Comparison of ENCODE assay signal across 19 cellular contexts in genomic region chr10:1229574-1229973, GRCh38.
A peak's percentile ranks its signal among the peaks of the same experiment; 100 is the strongest.
DNase-seq lines count a peak whose midpoint lies in the region; ATAC-seq, FAIRE-seq and TF ChIP-seq lines count a peak whose summit lies in the region.
"Had no signal": no experiment of that assay in that cellular context is flagged by ENCODE, and none has a peak within 500 bp of the region (broad histone marks: within the 10 kb centered on the region; RNA-seq: fewer than 3 reads in every experiment).

No MANE protein-coding gene starts in this region.

- H3K27ac Mint-ChIP-seq in activated naive CD8-positive, alpha-beta T cell treated with anti-CD3 and anti-CD28 coated beads, Interleukin-2, amount 10 ng/mL, durations not matched to agents 7 days and 5 days, result peak overlapping the region; percentile 30
- no peak overlapping the region for H3K27ac Mint-ChIP-seq in activated naive CD8-positive, alpha-beta T cell treated with anti-CD3 and anti-CD28 coated beads for 36 hours
- peak overlapping the region; percentile 8 for H3K27ac Mint-ChIP-seq in progenitor cell of endocrine pancreas
- H3K27ac Mint-ChIP-seq: CD14-positive monocyte; CD4-positive, alpha-beta memory T cell; GM23338; IgD-negative memory B cell had no signal

- no peaks in the 10 kb centered on the region for H3K79me1 ChIP-seq in mesenchymal stem cell (replicated peaks; ENCODE audit: low read length, poor library complexity, severe bottlenecking)

- ATAC-seq in activated naive CD8-positive, alpha-beta T cell treated with anti-CD3 and anti-CD28 coated beads, Interleukin-2, amount 10 ng/mL, durations not matched to agents 7 days and 5 days (ENCODE audit: low read depth), result no peak
- ATAC-seq in GM19395 (IDR thresholded peaks at IDR 0.05; ENCODE audit: unreplicated experiment), result no peak

- H3K14ac ChIP-seq in mesenchymal stem cell (ENCODE audit: low read length in 2 of 2), result no peak overlapping the region

- no peak overlapping the region for H3K18ac ChIP-seq in mesenchymal stem cell (ENCODE audit: low read depth in 1 of 2, low read length in 2 of 2)

- H3K27ac ChIP-seq in mesenchymal stem cell (ENCODE audit: low read length, poor library complexity, severe bottlenecking) (no peak overlapping the region), ascending aorta (no peak overlapping the region)
- H3K27ac ChIP-seq: BLaER1 had no signal

- H3K36me3 Mint-ChIP-seq in activated naive CD8-positive, alpha-beta T cell treated with anti-CD3 and anti-CD28 coated beads, Interleukin-2, amount 10 ng/mL, durations not matched to agents 7 days and 5 days, result no peaks in the 10 kb centered on the region
- no peaks in the 10 kb centered on the region for H3K36me3 Mint-ChIP-seq in activated naive CD8-positive, alpha-beta T cell treated with anti-CD3 and anti-CD28 coated beads for 36 hours
- peaks cover 4% of the 10 kb centered on the region for H3K36me3 Mint-ChIP-seq in progenitor cell of endocrine pancreas (ENCODE audit: insufficient read depth)
- H3K36me3 Mint-ChIP-seq: CD14-positive monocyte had no signal

- no peak overlapping the region for H3K9ac ChIP-seq in mesenchymal stem cell (ENCODE audit: low read length)
- H3K9ac ChIP-seq: BLaER1 had no signal

- no peak overlapping the region for H3K23ac ChIP-seq in mesenchymal stem cell (ENCODE audit: low read length in 2 of 2)

- no peaks in the 10 kb centered on the region for H3K9me3 ChIP-seq in mesenchymal stem cell (ENCODE audit: control insufficient read depth, low read length)
- no peaks in the 10 kb centered on the region for H3K9me3 ChIP-seq in ascending aorta
- H3K9me3 ChIP-seq: BLaER1 had no signal

- WGBS in mesenchymal stem cell, result 90% methylated on average over 10 of the region's 10 CpGs

- H3K4me3 ChIP-seq in bronchial epithelial cell (ENCODE audit: low read depth, low read length) (no peak overlapping the region), mesenchymal stem cell (ENCODE audit: insufficient read depth in 1 of 2, low read depth in 1 of 2, low read length in 2 of 2) (no peak overlapping the region), ascending aorta (no peak overlapping the region)
- H3K4me3 ChIP-seq: BLaER1, GM23338 had no signal

- H3K4me1 Mint-ChIP-seq in activated naive CD8-positive, alpha-beta T cell treated with anti-CD3 and anti-CD28 coated beads, Interleukin-2, amount 10 ng/mL, durations not matched to agents 7 days and 5 days, result no peaks in the 10 kb centered on the region
- no peaks in the 10 kb centered on the region for H3K4me1 Mint-ChIP-seq in activated naive CD8-positive, alpha-beta T cell treated with anti-CD3 and anti-CD28 coated beads for 36 hours
- H3K4me1 Mint-ChIP-seq in progenitor cell of endocrine pancreas (ENCODE audit: low read depth), result peaks cover 8% of the 10 kb centered on the region
- H3K4me1 Mint-ChIP-seq: CD14-positive monocyte; CD4-positive, alpha-beta memory T cell; IgD-negative memory B cell had no signal

- peak; percentile 94 for FAIRE-seq in bronchial epithelial cell (lab: Jason Lieb, UNC)
- FAIRE-seq: G401.6, GM12891, GM19239, HTR-8/SVneo had no signal

- no peak overlapping the region for H2AK5ac ChIP-seq in mesenchymal stem cell (ENCODE audit: low read length, severe bottlenecking)

- no peak overlapping the region for H2BK5ac ChIP-seq in mesenchymal stem cell (ENCODE audit: low read depth, low read length, poor library complexity, severe bottlenecking)

- no peak overlapping the region for H3K4me3 Mint-ChIP-seq in activated naive CD8-positive, alpha-beta T cell treated with anti-CD3 and anti-CD28 coated beads, Interleukin-2, amount 10 ng/mL, durations not matched to agents 7 days and 5 days
- H3K4me3 Mint-ChIP-seq in activated naive CD8-positive, alpha-beta T cell treated with anti-CD3 and anti-CD28 coated beads for 36 hours, result no peak overlapping the region
- no peak overlapping the region for H3K4me3 Mint-ChIP-seq in progenitor cell of endocrine pancreas (ENCODE audit: low read depth)
- H3K4me3 Mint-ChIP-seq: CD14-positive monocyte; CD4-positive, alpha-beta memory T cell; GM23338 had no signal

- no peak overlapping the region for H2BK15ac ChIP-seq in mesenchymal stem cell (ENCODE audit: low read depth, poor library complexity, severe bottlenecking)

- H3K36me3 ChIP-seq in bronchial epithelial cell (ENCODE audit: control insufficient read depth, insufficient read depth, low read length) (no peaks in the 10 kb centered on the region), mesenchymal stem cell (ENCODE audit: control insufficient read depth in 1 of 2, insufficient read depth in 2 of 2, low read depth in 1 of 2, low read length in 2 of 2) (no peaks in the 10 kb centered on the region), ascending aorta (no peaks in the 10 kb centered on the region)
- H3K36me3 ChIP-seq: BLaER1 had no signal

- no peak overlapping the region for H3K4ac ChIP-seq in mesenchymal stem cell (ENCODE audit: low read depth in 1 of 2, low read length in 2 of 2)

- H3K9me3 Mint-ChIP-seq in activated naive CD8-positive, alpha-beta T cell treated with anti-CD3 and anti-CD28 coated beads, Interleukin-2, amount 10 ng/mL, durations not matched to agents 7 days and 5 days, result no peaks in the 10 kb centered on the region
- no peaks in the 10 kb centered on the region for H3K9me3 Mint-ChIP-seq in activated naive CD8-positive, alpha-beta T cell treated with anti-CD3 and anti-CD28 coated beads for 36 hours
- peaks cover 6% of the 10 kb centered on the region for H3K9me3 Mint-ChIP-seq in progenitor cell of endocrine pancreas (ENCODE audit: low read depth)

- POLR2A ChIA-PET in activated naive CD8-positive, alpha-beta T cell treated with anti-CD3 and anti-CD28 coated beads, Interleukin-2, amount 10 ng/mL, durations not matched to agents 7 days and 5 days (lab: Charles Lee), result no interaction called here

- peak overlapping the region; percentile 16 for H4K91ac ChIP-seq in mesenchymal stem cell (ENCODE audit: low read length)

- no peaks in the 10 kb centered on the region for H3K27me3 ChIP-seq in bronchial epithelial cell (ENCODE audit: control insufficient read depth, insufficient read depth, low read length)
- H3K27me3 ChIP-seq in mesenchymal stem cell (ENCODE audit: control insufficient read depth in 1 of 2, insufficient read depth in 1 of 2, low read length in 2 of 2), result peaks cover 0 to 11% of the 10 kb centered on the region in 2 experiments
- no peaks in the 10 kb centered on the region for H3K27me3 ChIP-seq in ascending aorta

- H2BK12ac ChIP-seq in mesenchymal stem cell (ENCODE audit: low read length in 2 of 2), result no peak overlapping the region

- no peak for TF ChIP-seq CTCF in bronchial epithelial cell (IDR thresholded peaks at IDR 0.05; ENCODE audit: insufficient read depth, low read length, severe bottlenecking)
- no peak for TF ChIP-seq CTCF in progenitor cell of endocrine pancreas (IDR thresholded peaks at IDR 0.05; ENCODE audit: unreplicated experiment)
- no peak for TF ChIP-seq CTCF in ascending aorta (IDR thresholded peaks at IDR 0.05)

- H2AFZ ChIP-seq in mesenchymal stem cell (ENCODE audit: low read depth, low read length), result no peak overlapping the region
- H2AFZ ChIP-seq: GM23338 had no signal

- intact Hi-C loops in ascending aorta (cut with DNase I), result no loop called here

- DNase-seq in activated naive CD8-positive, alpha-beta T cell treated with anti-CD3 and anti-CD28 coated beads, Interleukin-2, amount 10 ng/mL, durations not matched to agents 7 days and 5 days, result no peak
- DNase-seq in activated naive CD8-positive, alpha-beta T cell treated with anti-CD3 and anti-CD28 coated beads for 36 hours, result no peak
- DNase-seq in bronchial epithelial cell (ENCODE audit: low read depth) (no peak), mesenchymal stem cell (no peak), progenitor cell of endocrine pancreas (ENCODE audit: low spot score, unreplicated experiment) (no peak), dermis blood vessel endothelial cell (no peak), ascending aorta (ENCODE audit: low spot score in 2 of 2) (no peak)
- DNase-seq: 8988T; CD4-positive, alpha-beta memory T cell; DMS153 had no signal

- no peak overlapping the region for H4K8ac ChIP-seq in mesenchymal stem cell (ENCODE audit: low read length)

- H3K4me1 ChIP-seq in mesenchymal stem cell (ENCODE audit: control insufficient read depth, insufficient read depth, low read depth, low read length), result no peaks in the 10 kb centered on the region
- H3K4me1 ChIP-seq in ascending aorta, result no peaks in the 10 kb centered on the region

- peaks cover 8% of the 10 kb centered on the region for H3K27me3 Mint-ChIP-seq in activated naive CD8-positive, alpha-beta T cell treated with anti-CD3 and anti-CD28 coated beads, Interleukin-2, amount 10 ng/mL, durations not matched to agents 7 days and 5 days
- H3K27me3 Mint-ChIP-seq in activated naive CD8-positive, alpha-beta T cell treated with anti-CD3 and anti-CD28 coated beads for 36 hours, result no peaks in the 10 kb centered on the region
- H3K27me3 Mint-ChIP-seq in progenitor cell of endocrine pancreas, result peaks cover 3% of the 10 kb centered on the region

- H3K4me2 ChIP-seq in mesenchymal stem cell (ENCODE audit: low read length, poor library complexity, severe bottlenecking), result no peak overlapping the region
- H3K4me2 ChIP-seq: GM23338 had no signal

- H2BK120ac ChIP-seq in mesenchymal stem cell (ENCODE audit: low read depth, low read length), result no peak overlapping the region
